Comparison of ENCODE assay signal across 2 cellular contexts in the genomic region with DNA sequence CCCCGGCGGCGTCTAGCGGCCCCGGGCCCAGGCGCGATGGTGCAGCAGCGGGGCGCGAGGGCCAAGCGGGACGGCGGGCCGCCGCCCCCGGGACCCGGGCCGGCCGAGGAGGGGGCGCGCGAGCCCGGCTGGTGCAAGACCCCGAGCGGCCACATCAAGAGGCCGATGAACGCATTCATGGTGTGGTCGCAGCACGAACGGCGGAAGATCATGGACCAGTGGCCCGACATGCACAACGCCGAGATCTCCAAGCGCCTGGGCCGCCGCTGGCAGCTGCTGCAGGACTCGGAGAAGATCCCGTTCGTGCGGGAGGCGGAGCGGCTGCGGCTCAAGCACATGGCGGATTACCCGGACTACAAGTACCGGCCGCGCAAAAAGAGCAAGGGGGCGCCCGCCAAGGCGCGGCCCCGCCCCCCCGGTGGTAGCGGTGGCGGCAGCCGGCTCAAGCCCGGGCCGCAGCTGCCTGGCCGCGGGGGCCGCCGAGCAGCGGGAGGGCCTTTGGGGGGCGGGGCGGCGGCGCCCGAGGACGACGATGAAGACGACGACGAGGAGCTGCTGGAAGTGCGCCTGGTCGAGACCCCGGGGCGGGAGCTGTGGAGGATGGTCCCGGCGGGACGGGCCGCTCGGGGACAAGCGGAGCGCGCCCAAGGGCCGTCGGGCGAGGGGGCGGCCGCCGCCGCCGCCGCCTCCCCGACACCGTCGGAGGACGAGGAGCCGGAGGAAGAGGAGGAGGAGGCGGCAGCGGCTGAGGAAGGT.
TF ChIP-seq lines count a peak whose summit lies in the region.

No MANE protein-coding gene starts in this region.

TF ChIP-seq in SK-N-SH, 30 proteins besides CTCF, POLR2A, EP300 and RAD21 (continued from another document):
- TF ChIP-seq, protein P1, sequence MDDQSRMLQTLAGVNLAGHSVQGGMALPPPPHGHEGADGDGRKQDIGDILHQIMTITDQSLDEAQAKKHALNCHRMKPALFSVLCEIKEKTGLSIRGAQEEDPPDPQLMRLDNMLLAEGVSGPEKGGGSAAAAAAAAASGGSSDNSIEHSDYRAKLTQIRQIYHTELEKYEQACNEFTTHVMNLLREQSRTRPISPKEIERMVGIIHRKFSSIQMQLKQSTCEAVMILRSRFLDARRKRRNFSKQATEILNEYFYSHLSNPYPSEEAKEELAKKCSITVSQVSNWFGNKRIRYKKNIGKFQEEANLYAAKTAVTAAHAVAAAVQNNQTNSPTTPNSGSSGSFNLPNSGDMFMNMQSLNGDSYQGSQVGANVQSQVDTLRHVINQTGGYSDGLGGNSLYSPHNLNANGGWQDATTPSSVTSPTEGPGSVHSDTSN (IDR thresholded peaks at IDR 0.05): no peak
- no peak for TF ChIP-seq FOXJ3 (CRISPR knock-in tag; IDR thresholded peaks at IDR 0.05)
- TF ChIP-seq POLR2AphosphoS5 (IDR thresholded peaks at IDR 0.05; ENCODE audit: low read depth, low read length): no peak
- no peak for TF ChIP-seq NFIC (IDR thresholded peaks at IDR 0.05; ENCODE audit: borderline replicate concordance)
- TF ChIP-seq EZH2phosphoT487 (IDR thresholded peaks at IDR 0.05; ENCODE audit: borderline replicate concordance, low read depth): no peak
- TF ChIP-seq, protein P2, sequence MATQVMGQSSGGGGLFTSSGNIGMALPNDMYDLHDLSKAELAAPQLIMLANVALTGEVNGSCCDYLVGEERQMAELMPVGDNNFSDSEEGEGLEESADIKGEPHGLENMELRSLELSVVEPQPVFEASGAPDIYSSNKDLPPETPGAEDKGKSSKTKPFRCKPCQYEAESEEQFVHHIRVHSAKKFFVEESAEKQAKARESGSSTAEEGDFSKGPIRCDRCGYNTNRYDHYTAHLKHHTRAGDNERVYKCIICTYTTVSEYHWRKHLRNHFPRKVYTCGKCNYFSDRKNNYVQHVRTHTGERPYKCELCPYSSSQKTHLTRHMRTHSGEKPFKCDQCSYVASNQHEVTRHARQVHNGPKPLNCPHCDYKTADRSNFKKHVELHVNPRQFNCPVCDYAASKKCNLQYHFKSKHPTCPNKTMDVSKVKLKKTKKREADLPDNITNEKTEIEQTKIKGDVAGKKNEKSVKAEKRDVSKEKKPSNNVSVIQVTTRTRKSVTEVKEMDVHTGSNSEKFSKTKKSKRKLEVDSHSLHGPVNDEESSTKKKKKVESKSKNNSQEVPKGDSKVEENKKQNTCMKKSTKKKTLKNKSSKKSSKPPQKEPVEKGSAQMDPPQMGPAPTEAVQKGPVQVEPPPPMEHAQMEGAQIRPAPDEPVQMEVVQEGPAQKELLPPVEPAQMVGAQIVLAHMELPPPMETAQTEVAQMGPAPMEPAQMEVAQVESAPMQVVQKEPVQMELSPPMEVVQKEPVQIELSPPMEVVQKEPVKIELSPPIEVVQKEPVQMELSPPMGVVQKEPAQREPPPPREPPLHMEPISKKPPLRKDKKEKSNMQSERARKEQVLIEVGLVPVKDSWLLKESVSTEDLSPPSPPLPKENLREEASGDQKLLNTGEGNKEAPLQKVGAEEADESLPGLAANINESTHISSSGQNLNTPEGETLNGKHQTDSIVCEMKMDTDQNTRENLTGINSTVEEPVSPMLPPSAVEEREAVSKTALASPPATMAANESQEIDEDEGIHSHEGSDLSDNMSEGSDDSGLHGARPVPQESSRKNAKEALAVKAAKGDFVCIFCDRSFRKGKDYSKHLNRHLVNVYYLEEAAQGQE (IDR thresholded peaks at IDR 0.05; ENCODE audit: low read depth, low read length): no peak
- TF ChIP-seq, protein P3, sequence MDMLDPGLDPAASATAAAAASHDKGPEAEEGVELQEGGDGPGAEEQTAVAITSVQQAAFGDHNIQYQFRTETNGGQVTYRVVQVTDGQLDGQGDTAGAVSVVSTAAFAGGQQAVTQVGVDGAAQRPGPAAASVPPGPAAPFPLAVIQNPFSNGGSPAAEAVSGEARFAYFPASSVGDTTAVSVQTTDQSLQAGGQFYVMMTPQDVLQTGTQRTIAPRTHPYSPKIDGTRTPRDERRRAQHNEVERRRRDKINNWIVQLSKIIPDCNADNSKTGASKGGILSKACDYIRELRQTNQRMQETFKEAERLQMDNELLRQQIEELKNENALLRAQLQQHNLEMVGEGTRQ (IDR thresholded peaks at IDR 0.05; ENCODE audit: borderline replicate concordance, low read depth, low read length): no peak
- no peak for TF ChIP-seq GATA2 (CRISPR knock-in tag; IDR thresholded peaks at IDR 0.05)
- TF ChIP-seq TCF12 (IDR thresholded peaks at IDR 0.05): no peak
- TF ChIP-seq TAF1 (IDR thresholded peaks at IDR 0.05; ENCODE audit: borderline replicate concordance, low read depth, low read length): no peak
- 0 out of 2 replicates have a peak, but pooled peaks have one; percentile 41 for TF ChIP-seq RFX5 (IDR thresholded peaks at IDR 0.05; ENCODE audit: low read length)
- no peak for TF ChIP-seq TEAD4 (IDR thresholded peaks at IDR 0.05; ENCODE audit: borderline replicate concordance, insufficient read depth)
- no peak for TF ChIP-seq MEF2A (IDR thresholded peaks at IDR 0.05; ENCODE audit: borderline replicate concordance, low read depth)
- TF ChIP-seq FOXM1 (IDR thresholded peaks at IDR 0.05; ENCODE audit: low read depth): no peak
- TF ChIP-seq, protein P4, sequence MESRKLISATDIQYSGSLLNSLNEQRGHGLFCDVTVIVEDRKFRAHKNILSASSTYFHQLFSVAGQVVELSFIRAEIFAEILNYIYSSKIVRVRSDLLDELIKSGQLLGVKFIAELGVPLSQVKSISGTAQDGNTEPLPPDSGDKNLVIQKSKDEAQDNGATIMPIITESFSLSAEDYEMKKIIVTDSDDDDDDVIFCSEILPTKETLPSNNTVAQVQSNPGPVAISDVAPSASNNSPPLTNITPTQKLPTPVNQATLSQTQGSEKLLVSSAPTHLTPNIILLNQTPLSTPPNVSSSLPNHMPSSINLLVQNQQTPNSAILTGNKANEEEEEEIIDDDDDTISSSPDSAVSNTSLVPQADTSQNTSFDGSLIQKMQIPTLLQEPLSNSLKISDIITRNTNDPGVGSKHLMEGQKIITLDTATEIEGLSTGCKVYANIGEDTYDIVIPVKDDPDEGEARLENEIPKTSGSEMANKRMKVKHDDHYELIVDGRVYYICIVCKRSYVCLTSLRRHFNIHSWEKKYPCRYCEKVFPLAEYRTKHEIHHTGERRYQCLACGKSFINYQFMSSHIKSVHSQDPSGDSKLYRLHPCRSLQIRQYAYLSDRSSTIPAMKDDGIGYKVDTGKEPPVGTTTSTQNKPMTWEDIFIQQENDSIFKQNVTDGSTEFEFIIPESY (IDR thresholded peaks at IDR 0.05; ENCODE audit: borderline replicate concordance, low read depth): no peak
- peak; percentile 82 for TF ChIP-seq MXI1 (IDR thresholded peaks at IDR 0.05; ENCODE audit: low read depth, low read length)
- TF ChIP-seq, protein P5, sequence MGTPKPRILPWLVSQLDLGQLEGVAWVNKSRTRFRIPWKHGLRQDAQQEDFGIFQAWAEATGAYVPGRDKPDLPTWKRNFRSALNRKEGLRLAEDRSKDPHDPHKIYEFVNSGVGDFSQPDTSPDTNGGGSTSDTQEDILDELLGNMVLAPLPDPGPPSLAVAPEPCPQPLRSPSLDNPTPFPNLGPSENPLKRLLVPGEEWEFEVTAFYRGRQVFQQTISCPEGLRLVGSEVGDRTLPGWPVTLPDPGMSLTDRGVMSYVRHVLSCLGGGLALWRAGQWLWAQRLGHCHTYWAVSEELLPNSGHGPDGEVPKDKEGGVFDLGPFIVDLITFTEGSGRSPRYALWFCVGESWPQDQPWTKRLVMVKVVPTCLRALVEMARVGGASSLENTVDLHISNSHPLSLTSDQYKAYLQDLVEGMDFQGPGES (IDR thresholded peaks at IDR 0.05; ENCODE audit: low read depth, low read length): no peak
- TF ChIP-seq SIN3A (IDR thresholded peaks at IDR 0.05; ENCODE audit: borderline replicate concordance, low read depth, low read length): 0 out of 2 replicates have a peak, but pooled peaks have one; percentile 54
- TF ChIP-seq RCOR1 (IDR thresholded peaks at IDR 0.05; ENCODE audit: low read length): no peak
- TF ChIP-seq RXRA (IDR thresholded peaks at IDR 0.05; ENCODE audit: borderline replicate concordance, low read depth): no peak
TF ChIP-seq in SK-N-SH: peak in this region for 4.

TF ChIP-seq in SK-N-SH treated with all-trans-retinoic acid at 6 μM for 48 hours, 23 proteins besides CTCF, POLR2A, EP300 and RAD21 (continued from another document):
- TF ChIP-seq, protein P6, sequence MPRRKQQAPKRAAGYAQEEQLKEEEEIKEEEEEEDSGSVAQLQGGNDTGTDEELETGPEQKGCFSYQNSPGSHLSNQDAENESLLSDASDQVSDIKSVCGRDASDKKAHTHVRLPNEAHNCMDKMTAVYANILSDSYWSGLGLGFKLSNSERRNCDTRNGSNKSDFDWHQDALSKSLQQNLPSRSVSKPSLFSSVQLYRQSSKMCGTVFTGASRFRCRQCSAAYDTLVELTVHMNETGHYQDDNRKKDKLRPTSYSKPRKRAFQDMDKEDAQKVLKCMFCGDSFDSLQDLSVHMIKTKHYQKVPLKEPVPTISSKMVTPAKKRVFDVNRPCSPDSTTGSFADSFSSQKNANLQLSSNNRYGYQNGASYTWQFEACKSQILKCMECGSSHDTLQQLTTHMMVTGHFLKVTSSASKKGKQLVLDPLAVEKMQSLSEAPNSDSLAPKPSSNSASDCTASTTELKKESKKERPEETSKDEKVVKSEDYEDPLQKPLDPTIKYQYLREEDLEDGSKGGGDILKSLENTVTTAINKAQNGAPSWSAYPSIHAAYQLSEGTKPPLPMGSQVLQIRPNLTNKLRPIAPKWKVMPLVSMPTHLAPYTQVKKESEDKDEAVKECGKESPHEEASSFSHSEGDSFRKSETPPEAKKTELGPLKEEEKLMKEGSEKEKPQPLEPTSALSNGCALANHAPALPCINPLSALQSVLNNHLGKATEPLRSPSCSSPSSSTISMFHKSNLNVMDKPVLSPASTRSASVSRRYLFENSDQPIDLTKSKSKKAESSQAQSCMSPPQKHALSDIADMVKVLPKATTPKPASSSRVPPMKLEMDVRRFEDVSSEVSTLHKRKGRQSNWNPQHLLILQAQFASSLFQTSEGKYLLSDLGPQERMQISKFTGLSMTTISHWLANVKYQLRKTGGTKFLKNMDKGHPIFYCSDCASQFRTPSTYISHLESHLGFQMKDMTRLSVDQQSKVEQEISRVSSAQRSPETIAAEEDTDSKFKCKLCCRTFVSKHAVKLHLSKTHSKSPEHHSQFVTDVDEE (CRISPR knock-in tag; IDR thresholded peaks at IDR 0.05): no peak
- TF ChIP-seq ZC3H10 (CRISPR knock-in tag; IDR thresholded peaks at IDR 0.05): no peak
- TF ChIP-seq ZNF8 (CRISPR knock-in tag; IDR thresholded peaks at IDR 0.05): no peak
- TF ChIP-seq TCF4 (CRISPR knock-in tag; IDR thresholded peaks at IDR 0.05; ENCODE audit: borderline replicate concordance): no peak
TF ChIP-seq in SK-N-SH treated with all-trans-retinoic acid at 6 μM for 48 hours: peak in this region for 0.
